Comparison of ENCODE assay signal across 19 cellular contexts in the genomic region with DNA sequence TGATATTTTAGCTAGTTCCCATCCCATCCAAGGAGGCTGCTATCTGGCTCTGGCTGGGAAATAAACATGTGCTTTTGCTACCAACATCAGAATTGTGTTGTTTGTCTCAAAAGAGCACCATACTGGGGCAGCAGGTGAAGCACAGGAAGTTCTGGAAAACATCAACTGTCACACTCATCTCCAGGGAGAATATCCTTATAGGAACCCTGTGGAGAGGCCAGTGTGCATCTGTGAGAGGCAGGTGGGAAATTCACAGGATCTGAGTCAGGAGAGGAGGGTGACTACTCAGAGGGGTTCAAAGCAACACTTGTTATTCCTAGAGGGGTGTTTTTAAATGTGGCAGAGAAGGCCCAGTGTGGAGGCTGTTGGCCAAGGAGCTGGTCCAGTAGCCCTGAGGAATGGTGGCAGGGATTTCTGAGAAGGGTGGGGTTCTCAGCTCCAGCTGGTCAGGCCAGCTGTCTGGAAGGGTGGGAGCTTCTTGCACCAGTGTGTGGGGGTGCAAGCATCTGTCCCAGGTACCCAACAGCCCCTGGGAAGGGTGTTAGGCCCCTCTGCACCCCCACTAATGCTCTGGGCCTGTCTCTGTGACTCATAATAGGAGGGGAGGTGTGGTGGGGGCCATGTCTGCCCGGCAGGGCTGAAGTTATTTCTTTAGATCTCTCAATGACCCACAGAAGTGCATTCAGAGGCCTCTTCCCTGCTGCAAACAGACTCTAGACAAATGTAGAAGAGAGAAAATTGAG. TPM values are rescaled to one million over a fixed set of nuclear protein-coding genes. Genes with fewer than 3 reads are reported as not detected.
DNase-seq lines count a peak whose midpoint lies in the region.
"Had no signal": no experiment of that assay in that cellular context is flagged by ENCODE, and none has a peak within 500 bp of the region (broad histone marks: within the 10 kb centered on the region; RNA-seq: fewer than 3 reads in every experiment).

No MANE protein-coding gene starts in this region.

- peak; percentile 5 for DNase-seq in DMS 273 (lab: John Stamatoyannopoulos, UW; ENCODE audit: unreplicated experiment)
- no peak for DNase-seq in DMS 273 treated with DMSO at 0.1 percent for 48 hours (lab: John Stamatoyannopoulos, UW)
- DNase-seq in HT1080 (ENCODE audit: low read depth), result peak; percentile 78
- DNase-seq in amniotic epithelial cell (ENCODE audit: low read depth), result peak; percentile 47
- peak; percentile 49 for DNase-seq in myocyte (ENCODE audit: low read depth)
- no peak for DNase-seq in AG08396 (ENCODE audit: low spot score)
- DNase-seq in HuH-7 (ENCODE audit: low spot score), result no peak
- DNase-seq in NCI-H187 treated with DMSO at 0.1 percent for 48 hours (lab: John Stamatoyannopoulos, UW), result no peak
- DNase-seq: activated CD4-positive, alpha-beta T cell treated with anti-CD3 and anti-CD28 coated beads for 4 hours; activated CD8-positive, alpha-beta memory T cell treated with anti-CD3 and anti-CD28 coated beads, Interleukin-2, amount 50 U/mL, for 4 hours; amygdala; C1 segment of cervical spinal cord; central memory CD4-positive, alpha-beta T cell; DMS153; midbrain; NCI-H2029 treated with DMSO at 0.1 percent for 48 hours; NCI-H526; PC-9; stimulated activated CD4-positive, alpha-beta T cell treated with anti-CD3 and anti-CD28 coated beads, Interleukin-15, amount 100 ng/mL, for 24 hours had no signal

RNA-seq across cellular contexts. Expression of gene RPSA, which starts 28.7 kb away (rescaled TPM):
- 2,701 and 2,964 TPM in 2 replicates for total RNA-seq in HT1080 (2014; rRNA removed; shearing (Covaris generic))
- 3,532 and 3,656 TPM in 2 replicates for polyA plus RNA-seq in HT1080 (2015; cell fraction: cytosol; rRNA removed)
- 1,497 and 1,638 TPM in 2 replicates for polyA plus RNA-seq in HT1080 (2015; cell fraction: nucleus; rRNA removed)
- total RNA-seq in myocyte, result 953 and 1,060 TPM in 2 replicates
- polyA plus RNA-seq in myocyte (2012), result 957 TPM

RNA-seq across cellular contexts. Expression of gene MOBP, which starts 32.3 kb away (rescaled TPM):
- total RNA-seq in HT1080 (2014; rRNA removed; shearing (Covaris generic)), result not detected in 2 replicates
- polyA plus RNA-seq in HT1080 (2015; cell fraction: cytosol; rRNA removed), result 0.02 TPM in 1 of 2 replicates, not detected in the other
- 0.04 TPM in 1 of 2 replicates, not detected in the other for polyA plus RNA-seq in HT1080 (2015; cell fraction: nucleus; rRNA removed)
- not detected in 2 replicates for total RNA-seq in myocyte
- polyA plus RNA-seq in myocyte (2012), result not detected
- total RNA-seq: PC-9 had no signal

RNA-seq across cellular contexts. Expression of gene SLC25A38, which starts 52.0 kb away (rescaled TPM):
- total RNA-seq in HT1080 (2014; rRNA removed; shearing (Covaris generic)), result 37.1 and 53.8 TPM in 2 replicates
- 31.8 and 33.3 TPM in 2 replicates for polyA plus RNA-seq in HT1080 (2015; cell fraction: cytosol; rRNA removed)
- 26.0 and 26.8 TPM in 2 replicates for polyA plus RNA-seq in HT1080 (2015; cell fraction: nucleus; rRNA removed)
- total RNA-seq in myocyte, result 25.5 and 28.5 TPM in 2 replicates
- 28.3 TPM for polyA plus RNA-seq in myocyte (2012)

Comparison
In these comparisons a context has a peak if more than half of its experiments do, and no peak if none do; other contexts are left out.
1. DNase-seq: peak in DMS 273 (single experiment), HT1080 (single experiment), amniotic epithelial cell (single experiment) and myocyte (single experiment); none in DMS 273 treated with DMSO at 0.1 percent for 48 hours (single experiment), AG08396 (single experiment), HuH-7 (single experiment) and NCI-H187 treated with DMSO at 0.1 percent for 48 hours (single experiment).